8 cellular contexts compared by ENCODE assay signal in the genomic region with DNA sequence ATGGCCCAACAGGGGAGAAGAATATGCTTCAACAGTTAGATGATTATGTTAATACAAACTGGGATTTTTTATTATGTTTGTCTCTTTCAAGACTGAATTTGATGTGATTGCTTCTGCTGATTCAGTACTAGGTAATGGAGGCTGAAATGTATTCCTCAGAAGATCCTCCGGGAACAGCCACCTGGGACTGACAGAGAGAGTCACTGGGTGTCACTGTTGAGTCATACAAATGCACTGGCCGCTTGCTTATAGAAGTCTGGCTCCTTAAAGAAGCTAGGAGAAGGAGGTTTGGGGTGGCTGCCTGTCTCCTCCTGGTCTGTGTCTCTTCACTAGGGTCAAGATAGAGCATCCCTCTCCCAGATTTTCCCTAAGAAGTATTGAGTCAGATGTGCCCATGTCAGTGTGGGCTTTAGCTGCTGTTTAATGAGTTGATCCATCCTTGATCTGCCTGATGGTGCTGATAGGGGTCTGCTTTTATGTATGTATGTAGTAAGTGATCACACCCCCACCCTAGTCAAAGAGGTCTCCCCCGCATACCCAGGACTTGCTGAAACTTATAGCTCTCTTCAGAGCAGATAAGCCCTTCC.
DNase-seq lines count a peak whose midpoint lies in the region; ATAC-seq and TF ChIP-seq lines count a peak whose summit lies in the region.

No MANE protein-coding gene starts in this region.

- ATAC-seq in GM19023 (IDR thresholded peaks at IDR 0.05; ENCODE audit: unreplicated experiment): no peak
- no peak for ATAC-seq in GM21423 (IDR thresholded peaks at IDR 0.05; ENCODE audit: unreplicated experiment)

- no peak overlapping the region for H3K27ac Mint-ChIP-seq in neural progenitor cell

- peak; percentile 74 for TF ChIP-seq CTCF in neural progenitor cell (IDR thresholded peaks at IDR 0.05)

- no peaks in the 10 kb centered on the region for H3K27me3 ChIP-seq in neural progenitor cell

- no peak overlapping the region for H3K4me3 Mint-ChIP-seq in neural progenitor cell

- H3K79me2 ChIP-seq in neural progenitor cell (ENCODE audit: low read depth): no peaks in the 10 kb centered on the region

- no peaks in the 10 kb centered on the region for H3K36me3 ChIP-seq in neural progenitor cell

- peaks cover 32% of the 10 kb centered on the region for H3K4me1 ChIP-seq in neural progenitor cell

- H3K4me1 Mint-ChIP-seq in neural progenitor cell: peaks cover 34% of the 10 kb centered on the region

- H3K36me3 Mint-ChIP-seq in neural progenitor cell: no peaks in the 10 kb centered on the region

- H3K9ac ChIP-seq in neural progenitor cell: no peak overlapping the region

- H2AFZ ChIP-seq in neural progenitor cell (replicated peaks): no peak overlapping the region

- H3K27me3 Mint-ChIP-seq in neural progenitor cell (ENCODE audit: insufficient read depth, low read depth): no peaks in the 10 kb centered on the region

- no peaks in the 10 kb centered on the region for H3K9me3 ChIP-seq in neural progenitor cell (ENCODE audit: low read depth)

- H4K20me1 ChIP-seq in neural progenitor cell (ENCODE audit: low read depth): peaks cover 6% of the 10 kb centered on the region

- H3K4me2 ChIP-seq in neural progenitor cell: no peak overlapping the region

- H3F3A ChIP-seq in neural progenitor cell (ENCODE audit: low read depth): peaks cover 20% of the 10 kb centered on the region

- no peak overlapping the region for H3K4me3 ChIP-seq in neural progenitor cell

- no peak overlapping the region for H3K27ac ChIP-seq in neural progenitor cell

- no peaks in the 10 kb centered on the region for H3K9me3 Mint-ChIP-seq in neural progenitor cell

- DNase-seq in DMS 273 (lab: John Stamatoyannopoulos, UW; ENCODE audit: unreplicated experiment) (peak; percentile 63), DMS 273 treated with DMSO at 0.1 percent for 48 hours (lab: John Stamatoyannopoulos, UW) (no peak), NCI-H446 (lab: John Stamatoyannopoulos, UW) (peak; percentile 1 to 52), dermis blood vessel endothelial cell (peak; percentile 51), neural progenitor cell (ENCODE audit: low spot score) (peak; percentile 73), activated gamma-delta T cell (lab: John Stamatoyannopoulos, UW) (no peak)

Comparison
In these comparisons a context has a peak if more than half of its experiments do, and no peak if none do; other contexts are left out.
1. DNase-seq: peak in DMS 273 (single experiment), NCI-H446 (2 of 2), dermis blood vessel endothelial cell (single experiment) and neural progenitor cell (single experiment); none in DMS 273 treated with DMSO at 0.1 percent for 48 hours (single experiment) and activated gamma-delta T cell (single experiment).